23 cellular contexts compared by ENCODE assay signal in genomic region chr4:119794681-119795080, GRCh38.
"Had no signal": no experiment of that assay in that cellular context is flagged by ENCODE, and none has a peak within 500 bp of the region (broad histone marks: within the 10 kb centered on the region; RNA-seq: fewer than 3 reads in every experiment).

No MANE protein-coding gene starts in this region.

- H3K9me3 Mint-ChIP-seq: activated B cell treated with CpG ODN at 0.5 μM for 24 hours; activated naive CD4-positive, alpha-beta T cell treated with anti-CD3 and anti-CD28 coated beads, Interleukin-2, amount 10 ng/mL, durations not matched to agents 7 days and 5 days; T-helper 1 cell treated with Interleukin-12 subunit alpha and Interleukin-12 subunit beta and Interleukin-4 antibody, amounts not matched to agents 30 μg/mL and 1 μg/mL, for 36 hours had no signal

- ATAC-seq: activated naive CD8-positive, alpha-beta T cell treated with anti-CD3 and anti-CD28 coated beads, Interleukin-2, amount 50 U/mL, for 24 hours; activated T-cell treated with anti-CD3 and anti-CD28 coated beads, Interleukin-2, amount 50 U/mL, for 72 hours; heart right ventricle; natural killer cell; psoas muscle; right cardiac atrium; upper lobe of right lung had no signal

- DNase-seq: activated B cell treated with CpG ODN at 0.5 μM for 24 hours; activated CD4-positive, alpha-beta T cell treated with anti-CD3 and anti-CD28 coated beads for 4 hours; activated CD4-positive, alpha-beta T cell treated with anti-CD3 and anti-CD28 coated beads, Interleukin-2, amount 50 U/mL, for 48 hours; activated effector memory CD4-positive, alpha-beta T cell treated with anti-CD3 and anti-CD28 coated beads, Interleukin-2, amount 50 U/mL, for 16 hours; activated naive CD4-positive, alpha-beta T cell treated with anti-CD3 and anti-CD28 coated beads, Interleukin-2, amount 10 ng/mL, durations not matched to agents 7 days and 5 days; activated naive CD8-positive, alpha-beta T cell treated with anti-CD3 and anti-CD28 coated beads, Interleukin-2, amount 50 U/mL, for 24 hours; activated T-cell treated with anti-CD3 and anti-CD28 coated beads, Interleukin-2, amount 50 U/mL, for 72 hours; cortex of kidney; endodermal cell; heart right ventricle; islet precursor cell; natural killer cell; ovary; psoas muscle; right cardiac atrium; stimulated activated CD4-positive, alpha-beta T cell treated with anti-CD3 and anti-CD28 coated beads, Interleukin-12 subunit alpha, Interleukin-12 subunit beta, amount 100 ng/mL, for 4 hours; substantia nigra; T1000; thyroid gland; upper lobe of right lung had no signal

- H3K4me1 Mint-ChIP-seq: activated B cell treated with CpG ODN at 0.5 μM for 24 hours; activated naive CD4-positive, alpha-beta T cell treated with anti-CD3 and anti-CD28 coated beads, Interleukin-2, amount 10 ng/mL, durations not matched to agents 7 days and 5 days; activated naive CD8-positive, alpha-beta T cell treated with anti-CD3 and anti-CD28 coated beads, Interleukin-2, amount 50 U/mL, for 24 hours; natural killer cell had no signal

- H3K27ac Mint-ChIP-seq: activated B cell treated with CpG ODN at 0.5 μM for 24 hours; activated naive CD4-positive, alpha-beta T cell treated with anti-CD3 and anti-CD28 coated beads, Interleukin-2, amount 10 ng/mL, durations not matched to agents 7 days and 5 days; activated naive CD8-positive, alpha-beta T cell treated with anti-CD3 and anti-CD28 coated beads, Interleukin-2, amount 50 U/mL, for 24 hours; activated T-cell treated with anti-CD3 and anti-CD28 coated beads, Interleukin-2, amount 50 U/mL, for 72 hours; endodermal cell; natural killer cell; stimulated activated naive CD8-positive, alpha-beta T cell treated with anti-CD3 and anti-CD28 coated beads, Interleukin-15, Interleukin-2, amounts not matched to agents 100 ng/mL and 50 ng/mL, for 24 hours; T-helper 1 cell treated with Interleukin-12 subunit alpha and Interleukin-12 subunit beta and Interleukin-4 antibody, amounts not matched to agents 30 μg/mL and 1 μg/mL, for 36 hours had no signal

- H3K36me3 Mint-ChIP-seq: activated naive CD4-positive, alpha-beta T cell treated with anti-CD3 and anti-CD28 coated beads, Interleukin-2, amount 10 ng/mL, durations not matched to agents 7 days and 5 days; mesothelial cell of epicardium; natural killer cell had no signal

- H3K27me3 Mint-ChIP-seq: activated B cell treated with CpG ODN at 0.5 μM for 24 hours; activated naive CD4-positive, alpha-beta T cell treated with anti-CD3 and anti-CD28 coated beads, Interleukin-2, amount 10 ng/mL, durations not matched to agents 7 days and 5 days; stimulated activated naive CD8-positive, alpha-beta T cell treated with anti-CD3 and anti-CD28 coated beads, Interleukin-15, Interleukin-2, amounts not matched to agents 100 ng/mL and 50 ng/mL, for 24 hours had no signal

- H3K4me3 Mint-ChIP-seq: activated B cell treated with CpG ODN at 0.5 μM for 24 hours; activated naive CD4-positive, alpha-beta T cell treated with anti-CD3 and anti-CD28 coated beads, Interleukin-2, amount 10 ng/mL, durations not matched to agents 7 days and 5 days; activated naive CD8-positive, alpha-beta T cell treated with anti-CD3 and anti-CD28 coated beads, Interleukin-2, amount 50 U/mL, for 24 hours; activated T-cell treated with anti-CD3 and anti-CD28 coated beads, Interleukin-2, amount 50 U/mL, for 72 hours; endodermal cell; mesothelial cell of epicardium; natural killer cell; stimulated activated naive CD8-positive, alpha-beta T cell treated with anti-CD3 and anti-CD28 coated beads, Interleukin-15, Interleukin-2, amounts not matched to agents 100 ng/mL and 50 ng/mL, for 24 hours; T-helper 1 cell treated with Interleukin-12 subunit alpha and Interleukin-12 subunit beta and Interleukin-4 antibody, amounts not matched to agents 30 μg/mL and 1 μg/mL, for 36 hours had no signal
